ENCODE assay signal across 1 cellular context in genomic region chr3:49614936-49615335, GRCh38.
TF ChIP-seq lines count a peak whose summit lies in the region.

No MANE protein-coding gene starts in this region.

TF ChIP-seq in H1, 55 proteins besides CTCF, POLR2A, EP300 and RAD21 (continued from another document):
- TF ChIP-seq, protein P1, sequence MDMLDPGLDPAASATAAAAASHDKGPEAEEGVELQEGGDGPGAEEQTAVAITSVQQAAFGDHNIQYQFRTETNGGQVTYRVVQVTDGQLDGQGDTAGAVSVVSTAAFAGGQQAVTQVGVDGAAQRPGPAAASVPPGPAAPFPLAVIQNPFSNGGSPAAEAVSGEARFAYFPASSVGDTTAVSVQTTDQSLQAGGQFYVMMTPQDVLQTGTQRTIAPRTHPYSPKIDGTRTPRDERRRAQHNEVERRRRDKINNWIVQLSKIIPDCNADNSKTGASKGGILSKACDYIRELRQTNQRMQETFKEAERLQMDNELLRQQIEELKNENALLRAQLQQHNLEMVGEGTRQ (IDR thresholded peaks at IDR 0.05; ENCODE audit: low read length), result no peak
- TF ChIP-seq TAF7 (optimal IDR thresholded peaks at IDR 0.05; ENCODE audit: borderline replicate concordance, low read depth, low read length) (no peak), CHD2 (IDR thresholded peaks at IDR 0.05; ENCODE audit: low read length) (no peak), SRF (IDR thresholded peaks at IDR 0.05; ENCODE audit: low read depth, low read length) (no peak)
